ENCODE assay signal across 10 cellular contexts in genomic region chrX:101079223-101079622, GRCh38. TPM values are rescaled to one million over a fixed set of nuclear protein-coding genes. Genes with fewer than 3 reads are reported as not detected.
DNase-seq lines count a peak whose midpoint lies in the region; ATAC-seq, FAIRE-seq and TF ChIP-seq lines count a peak whose summit lies in the region.
"Had no signal": no experiment of that assay in that cellular context is flagged by ENCODE, and none has a peak within 500 bp of the region (broad histone marks: within the 10 kb centered on the region; RNA-seq: fewer than 3 reads in every experiment).

No MANE protein-coding gene starts in this region.

- CTCF ChIA-PET in activated naive CD4-positive, alpha-beta T cell treated with anti-CD3 and anti-CD28 coated beads for 36 hours (lab: Charles Lee), result no interaction called here

- H3K36me3 Mint-ChIP-seq in activated naive CD4-positive, alpha-beta T cell treated with anti-CD3 and anti-CD28 coated beads for 36 hours (ENCODE audit: low read depth), result no peaks in the 10 kb centered on the region

- H3K27me3 Mint-ChIP-seq in activated naive CD4-positive, alpha-beta T cell treated with anti-CD3 and anti-CD28 coated beads for 36 hours (ENCODE audit: low read depth), result peaks cover 11% of the 10 kb centered on the region

- H3K4me1 ChIP-seq in HUES6 (ENCODE audit: control insufficient read depth, insufficient read depth, low read length) (peaks cover 12% of the 10 kb centered on the region; the same call in 1 of the 2 replicates), left lung (no peaks in the 10 kb centered on the region), spleen (no peaks in the 10 kb centered on the region)

- no peak for TF ChIP-seq POLR2A in spleen (IDR thresholded peaks at IDR 0.05)

- peak; percentile 33 for ATAC-seq in left lung

- H3K4me3 ChIP-seq in HUES6 (ENCODE audit: low read depth, low read length) (peak overlapping the region; percentile 80), left lung (peak overlapping the region; percentile 11 to 18), spleen (peak overlapping the region in 5 of 8 donors; percentile 4 to 42 (median 25))

- DNase-seq in cerebellar cortex (ENCODE audit: low spot score), result peak; percentile 36
- no peak for DNase-seq in left lung
- DNase-seq in spleen, result no peak
- no peak for DNase-seq in activated naive CD4-positive, alpha-beta T cell treated with anti-CD3 and anti-CD28 coated beads for 36 hours
- DNase-seq in HTR-8/SVneo (ENCODE audit: insufficient read length, low spot score), result no peak
- no peak for DNase-seq in SHP77 (lab: John Stamatoyannopoulos, UW)
- DNase-seq in Kasumi-1 (lab: John Stamatoyannopoulos, UW), result no peak
- DNase-seq: activated T-cell treated with anti-CD3 and anti-CD28 coated beads, Interleukin-2, amount 50 U/mL, for 1 hour; effector CD8-positive, alpha-beta T cell had no signal

- peaks cover 21% of the 10 kb centered on the region for H3K27me3 ChIP-seq in HUES6 (ENCODE audit: control insufficient read depth, insufficient read depth, low read length)
- no peaks in the 10 kb centered on the region for H3K27me3 ChIP-seq in left lung
- H3K27me3 ChIP-seq in spleen (replicated peaks in 1 of 7), result peaks cover 0 to 30% (median 9%) of the 10 kb centered on the region in 7 donors

- H3K36me3 ChIP-seq in HUES6 (ENCODE audit: control insufficient read depth, insufficient read depth, low read length) (no peaks in the 10 kb centered on the region), left lung (no peaks in the 10 kb centered on the region), spleen (no peaks in the 10 kb centered on the region)

- intact Hi-C loops in left lung (cut with DNase I) (no loop called here), spleen (cut with DNase I; ENCODE audit: low total_unique reads) (no loop called here)
- intact Hi-C loops in activated naive CD4-positive, alpha-beta T cell treated with anti-CD3 and anti-CD28 coated beads for 36 hours (cut with micrococcal nuclease), result no loop called here

- peaks cover 8% of the 10 kb centered on the region for H3K4me1 Mint-ChIP-seq in activated naive CD4-positive, alpha-beta T cell treated with anti-CD3 and anti-CD28 coated beads for 36 hours (ENCODE audit: low read depth)

- no peak overlapping the region for H3K9ac ChIP-seq in HUES6 (ENCODE audit: low read length)

- no peak overlapping the region for H3K27ac Mint-ChIP-seq in activated naive CD4-positive, alpha-beta T cell treated with anti-CD3 and anti-CD28 coated beads for 36 hours

- no peak overlapping the region for H3K4me3 Mint-ChIP-seq in activated naive CD4-positive, alpha-beta T cell treated with anti-CD3 and anti-CD28 coated beads for 36 hours

- H3K27ac ChIP-seq in HUES6 (ENCODE audit: low read depth, low read length) (no peak overlapping the region), left lung (no peak overlapping the region), spleen (no peak overlapping the region)

- no peak for TF ChIP-seq CTCF in left lung (IDR thresholded peaks at IDR 0.05)
- TF ChIP-seq CTCF in spleen (IDR thresholded peaks at IDR 0.05 in 8 of 11, conservative IDR thresholded peaks at IDR 0.05 in 3 of 11), result no peak

- WGBS in spleen, 5 donors, result 11 to 39% (median 22%) methylated on average over 6 to 8 of the region's 8 CpGs

- no peak for FAIRE-seq in HTR-8/SVneo (lab: Jason Lieb, UNC)

- H3K9me3 ChIP-seq in HUES6 (ENCODE audit: control insufficient read depth, insufficient read depth, low read depth, low read length) (peaks cover 3% of the 10 kb centered on the region; the same call in 1 of the 2 replicates), left lung (no peaks in the 10 kb centered on the region), spleen (peaks cover 0 to 9% (median 0%) of the 10 kb centered on the region in 8 donors)

- H3K9me3 Mint-ChIP-seq in activated naive CD4-positive, alpha-beta T cell treated with anti-CD3 and anti-CD28 coated beads for 36 hours, result no peaks in the 10 kb centered on the region

RNA-seq across cellular contexts. Expression of gene TMEM35A, which starts 0.5 kb away (rescaled TPM):
- 1 to 10 TPM; 1.2 to 1.6 TPM for total RNA-seq in left lung
- 1 to 10 TPM in 1 of 7 donors, under 1 TPM in 5, not detected in 1; 0.16 to 1.0 (median 0.57) TPM for total RNA-seq in spleen
- under 1 TPM; 0.11 to 0.35 (median 0.23) TPM for polyA plus RNA-seq in spleen
- total RNA-seq in activated naive CD4-positive, alpha-beta T cell treated with anti-CD3 and anti-CD28 coated beads for 36 hours, result not detected

RNA-seq across cellular contexts. Expression of gene CENPI, which starts 18.8 kb away (rescaled TPM):
- total RNA-seq in left lung (1 to 10 TPM; 3.5 to 5.2 TPM), spleen (1 to 10 TPM; 1.6 to 7.3 (median 3.1) TPM)
- under 1 TPM; 0.26 to 0.86 (median 0.70) TPM for polyA plus RNA-seq in spleen
- 10 to 100 TPM; 19.1 to 20.4 TPM for total RNA-seq in activated naive CD4-positive, alpha-beta T cell treated with anti-CD3 and anti-CD28 coated beads for 36 hours

RNA-seq across cellular contexts. Expression of gene TRMT2B, which starts 27.3 kb away (rescaled TPM):
- total RNA-seq in left lung, result 10 to 100 TPM; 12.5 to 19.5 TPM
- total RNA-seq in spleen, result 10 to 100 TPM; 22.8 to 31.0 (median 28.0) TPM
- polyA plus RNA-seq in spleen, result 10 to 100 TPM in 1 of 3 donors, 1 to 10 TPM in 2; 8.1 to 16.1 (median 8.1) TPM
- 10 to 100 TPM; 20.2 to 22.2 TPM for total RNA-seq in activated naive CD4-positive, alpha-beta T cell treated with anti-CD3 and anti-CD28 coated beads for 36 hours

Comparison
In these comparisons a context has a peak if more than half of its experiments do, and no peak if none do; other contexts are left out.
1. H3K4me3 ChIP-seq: peak in every context shown above with its lines; median percentile 80 in HUES6; 25 in spleen; 14 in left lung.